In the genomic region with DNA sequence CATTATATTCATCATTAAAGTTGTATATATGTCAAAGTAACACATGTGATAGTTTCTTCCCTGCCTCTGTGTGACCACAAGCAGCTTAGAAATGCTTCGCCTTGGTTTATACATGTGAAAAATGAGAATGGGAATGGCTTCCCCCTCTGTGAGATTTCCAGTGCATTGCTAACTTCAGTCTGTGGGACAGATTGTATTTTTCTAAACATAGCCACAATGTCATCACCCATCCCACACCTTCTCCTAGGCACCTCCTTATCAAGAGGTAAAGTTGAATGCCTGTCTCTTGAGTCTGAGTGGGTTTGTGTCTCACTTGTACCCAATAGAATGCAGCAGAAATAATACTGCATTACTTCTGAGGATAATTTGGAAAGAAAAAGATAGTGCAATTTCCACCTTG, we compare ENCODE assay signal across 1 cellular context.
TF ChIP-seq lines count a peak whose summit lies in the region.

No MANE protein-coding gene starts in this region.

TF ChIP-seq in H1, 55 proteins besides CTCF, POLR2A, EP300 and RAD21:
- TF ChIP-seq ASH2L (IDR thresholded peaks at IDR 0.05; ENCODE audit: low read length) (no peak), SAP30 (IDR thresholded peaks at IDR 0.05; ENCODE audit: insufficient read depth, insufficient replicate concordance, low read length) (no peak), KDM4A (IDR thresholded peaks at IDR 0.05; ENCODE audit: low read depth, low read length, severe bottlenecking) (no peak), TAF1 (IDR thresholded peaks at IDR 0.05; ENCODE audit: low read depth, low read length) (no peak), GABPA (IDR thresholded peaks at IDR 0.05; ENCODE audit: borderline replicate concordance, insufficient read depth, low read length) (no peak), YY1 (IDR thresholded peaks at IDR 0.05; ENCODE audit: low read depth, low read length) (no peak), SP1 (IDR thresholded peaks at IDR 0.05; ENCODE audit: low read depth, low read length) (no peak), CTBP2 (IDR thresholded peaks at IDR 0.05; ENCODE audit: borderline replicate concordance, insufficient read depth, insufficient read length, low read length) (no peak), KDM1A (IDR thresholded peaks at IDR 0.05; ENCODE audit: borderline replicate concordance, low read length) (no peak), POU5F1 (IDR thresholded peaks at IDR 0.05; ENCODE audit: low read depth, low read length) (no peak)
TF ChIP-seq in H1: peak in this region for 0.
